Comparison of ENCODE assay signal across 7 cellular contexts in genomic region chr22:50249382-50250248, GRCh38. TPM values are rescaled to one million over a fixed set of nuclear protein-coding genes. Genes with fewer than 3 reads are reported as not detected.
A peak's percentile ranks its signal among the peaks of the same experiment; 100 is the strongest.
DNase-seq lines count a peak whose midpoint lies in the region; ATAC-seq and TF ChIP-seq lines count a peak whose summit lies in the region.
"Had no signal": no experiment of that assay in that cellular context is flagged by ENCODE, and none has a peak within 500 bp of the region (broad histone marks: within the 10 kb centered on the region; RNA-seq: fewer than 3 reads in every experiment).

No MANE protein-coding gene starts in this region.

- H3K4me1 ChIP-seq in NT2/D1 (ENCODE audit: insufficient read depth, insufficient read length) (peaks cover 24% of the 10 kb centered on the region), iPS-20b (ENCODE audit: insufficient read depth, low read length) (no peaks in the 10 kb centered on the region; the same call in 1 of the 2 replicates)

- H3K9me3 ChIP-seq in NT2/D1 (ENCODE audit: insufficient read depth, low read length), result no peaks in the 10 kb centered on the region
- no peaks in the 10 kb centered on the region for H3K9me3 ChIP-seq in iPS-20b (ENCODE audit: insufficient read depth, low read depth, low read length)
- H3K9me3 ChIP-seq: mucosa of descending colon had no signal

- H3K9ac ChIP-seq in NT2/D1 (ENCODE audit: insufficient read length, low read depth) (peak overlapping the region; percentile 54), iPS-20b (ENCODE audit: low read depth, low read length) (no peak overlapping the region)

- H3K4me3 ChIP-seq in BJ (ENCODE audit: low read depth, low read length), result peak overlapping the region; percentile 65
- peak overlapping the region; percentile 78 for H3K4me3 ChIP-seq in NT2/D1 (ENCODE audit: insufficient read length, low read depth)
- peak overlapping the region; percentile 77; the same call in 1 of the 2 replicates for H3K4me3 ChIP-seq in iPS-20b (ENCODE audit: low read length)

- ATAC-seq in HG03135 (IDR thresholded peaks at IDR 0.05; ENCODE audit: unreplicated experiment), result no peak

- no peak overlapping the region for H3K27ac ChIP-seq in iPS-20b (ENCODE audit: low read length)

- no peaks in the 10 kb centered on the region for H3K27me3 ChIP-seq in BJ (ENCODE audit: control insufficient read depth, insufficient read depth, low read length)
- H3K27me3 ChIP-seq in NT2/D1 (ENCODE audit: insufficient read depth, insufficient read length), result no peaks in the 10 kb centered on the region
- H3K27me3 ChIP-seq in iPS-20b (ENCODE audit: insufficient read depth, low read length), result no peaks in the 10 kb centered on the region

- no peak for TF ChIP-seq POLR2A in erythroblast (IDR thresholded peaks at IDR 0.05; ENCODE audit: low read length)

- CTCF ChIA-PET in BJ (lab: Yijun Ruan, JAX), result interaction anchor here (1.4 to 5.6 kb wide), 6 partner anchors 8 to 276 kb away, joined by 3 to 50 read pairs (median 17); partner anchors contain the start of genes DENND6B and SCO2

- POLR2A ChIA-PET in BJ (lab: Charles Lee), result no interaction called here

- peaks cover 18% of the 10 kb centered on the region for H3K36me3 ChIP-seq in BJ (ENCODE audit: control insufficient read depth, insufficient read depth, low read length)
- peaks cover 38% of the 10 kb centered on the region for H3K36me3 ChIP-seq in NT2/D1 (ENCODE audit: insufficient read depth, insufficient read length, low read length)
- H3K36me3 ChIP-seq in iPS-20b (ENCODE audit: insufficient read depth, low read depth, low read length), result peaks cover 9% of the 10 kb centered on the region; the same call in 1 of the 2 replicates

- no peak for DNase-seq in BJ (ENCODE audit: low read depth)
- no peak for DNase-seq in NT2/D1 (ENCODE audit: low read depth, low spot score)
- DNase-seq in erythroblast (lab: John Stamatoyannopoulos, UW), result no peak
- DNase-seq in NCI-H2227 (lab: John Stamatoyannopoulos, UW; ENCODE audit: unreplicated experiment), result no peak

- no peak for TF ChIP-seq CTCF in BJ (IDR thresholded peaks at IDR 0.05; ENCODE audit: insufficient read depth, low read depth, low read length)

RNA-seq across cellular contexts. Expression of gene HDAC10, which starts 1.4 kb away (rescaled TPM):
- polyA plus RNA-seq in BJ (2011; rRNA removed), result 8.8 and 18.2 TPM in 2 replicates
- 9.6 and 9.9 TPM in 2 replicates for polyA minus RNA-seq in BJ (2011; rRNA and poly(A)+ RNA removed)

RNA-seq across cellular contexts. Expression of gene TUBGCP6, which starts 4.8 kb away (rescaled TPM):
- polyA plus RNA-seq in BJ (2011; rRNA removed), result 9.4 and 17.5 TPM in 2 replicates
- 9.0 and 11.5 TPM in 2 replicates for polyA minus RNA-seq in BJ (2011; rRNA and poly(A)+ RNA removed)

RNA-seq across cellular contexts. Expression of gene MAPK12, which starts 11.9 kb away (rescaled TPM):
- polyA plus RNA-seq in BJ (2011; rRNA removed), result 36.6 and 51.4 TPM in 2 replicates
- polyA minus RNA-seq in BJ (2011; rRNA and poly(A)+ RNA removed), result 33.0 and 51.2 TPM in 2 replicates

RNA-seq across cellular contexts. Expression of gene MAPK11, which starts 20.6 kb away (rescaled TPM):
- 11.2 and 19.6 TPM in 2 replicates for polyA plus RNA-seq in BJ (2011; rRNA removed)
- polyA minus RNA-seq in BJ (2011; rRNA and poly(A)+ RNA removed), result 13.7 and 18.9 TPM in 2 replicates

RNA-seq across cellular contexts. Expression of gene SELENOO, which starts 48.8 kb away (rescaled TPM):
- 8.0 and 16.7 TPM in 2 replicates for polyA plus RNA-seq in BJ (2011; rRNA removed)
- 5.9 and 6.0 TPM in 2 replicates for polyA minus RNA-seq in BJ (2011; rRNA and poly(A)+ RNA removed)
